Comparison of ENCODE assay signal across 1 cellular context in genomic region chr16:10939649-10940206, GRCh38.
TF ChIP-seq lines count a peak whose summit lies in the region.

No MANE protein-coding gene starts in this region.

TF ChIP-seq in HepG2, 621 proteins besides CTCF, POLR2A, EP300 and RAD21:
- TF ChIP-seq ZNF30 (CRISPR knock-in tag; IDR thresholded peaks at IDR 0.05), result no peak
- no peak for TF ChIP-seq ZNF761 (CRISPR knock-in tag; conservative IDR thresholded peaks at IDR 0.05)
- TF ChIP-seq ZNF337 (CRISPR knock-in tag; IDR thresholded peaks at IDR 0.05; ENCODE audit: borderline replicate concordance, low read depth), result no peak
- no peak for TF ChIP-seq PRDM4 (CRISPR knock-in tag; IDR thresholded peaks at IDR 0.05; ENCODE audit: borderline replicate concordance)
- no peak for TF ChIP-seq ZBTB33 (CRISPR knock-in tag; IDR thresholded peaks at IDR 0.05)
- TF ChIP-seq ATF4 (CRISPR knock-in tag; IDR thresholded peaks at IDR 0.05), result no peak
- TF ChIP-seq HMGA1 (CRISPR knock-in tag; conservative IDR thresholded peaks at IDR 0.05), result no peak
- no peak for TF ChIP-seq SP5 (CRISPR knock-in tag; IDR thresholded peaks at IDR 0.05; ENCODE audit: borderline replicate concordance, low read depth)
- TF ChIP-seq USF2 (IDR thresholded peaks at IDR 0.05; ENCODE audit: low read depth, low read length), result 0 out of 2 replicates have a peak, but pooled peaks have one; percentile 17
- TF ChIP-seq USF2 (CRISPR knock-in tag; IDR thresholded peaks at IDR 0.05; ENCODE audit: borderline replicate concordance), result no peak
- TF ChIP-seq THAP8 (CRISPR knock-in tag; IDR thresholded peaks at IDR 0.05; ENCODE audit: borderline replicate concordance), result no peak
- no peak for TF ChIP-seq HOXD1 (CRISPR knock-in tag; IDR thresholded peaks at IDR 0.05)
- no peak for TF ChIP-seq SKI (IDR thresholded peaks at IDR 0.05; ENCODE audit: partially characterized antibody)
- TF ChIP-seq RNF2 (conservative IDR thresholded peaks at IDR 0.05; ENCODE audit: low read depth), result no peak
- TF ChIP-seq ZNF143 (CRISPR knock-in tag; IDR thresholded peaks at IDR 0.05), result no peak
- no peak for TF ChIP-seq THAP11 (CRISPR knock-in tag; IDR thresholded peaks at IDR 0.05)
- peak; percentile 14; the same call in 1 of the 2 replicates for TF ChIP-seq ZNF788 (CRISPR knock-in tag; IDR thresholded peaks at IDR 0.05; ENCODE audit: borderline replicate concordance)
- TF ChIP-seq TCF7 (IDR thresholded peaks at IDR 0.05; ENCODE audit: low read depth), result no peak
- peak; percentile 38 for TF ChIP-seq RBM22 (optimal IDR thresholded peaks at IDR 0.05; ENCODE audit: low read length)
- TF ChIP-seq ATF1 (CRISPR knock-in tag; IDR thresholded peaks at IDR 0.05), result no peak
